ENCODE assay signal across 1 cellular context in the genomic region with DNA sequence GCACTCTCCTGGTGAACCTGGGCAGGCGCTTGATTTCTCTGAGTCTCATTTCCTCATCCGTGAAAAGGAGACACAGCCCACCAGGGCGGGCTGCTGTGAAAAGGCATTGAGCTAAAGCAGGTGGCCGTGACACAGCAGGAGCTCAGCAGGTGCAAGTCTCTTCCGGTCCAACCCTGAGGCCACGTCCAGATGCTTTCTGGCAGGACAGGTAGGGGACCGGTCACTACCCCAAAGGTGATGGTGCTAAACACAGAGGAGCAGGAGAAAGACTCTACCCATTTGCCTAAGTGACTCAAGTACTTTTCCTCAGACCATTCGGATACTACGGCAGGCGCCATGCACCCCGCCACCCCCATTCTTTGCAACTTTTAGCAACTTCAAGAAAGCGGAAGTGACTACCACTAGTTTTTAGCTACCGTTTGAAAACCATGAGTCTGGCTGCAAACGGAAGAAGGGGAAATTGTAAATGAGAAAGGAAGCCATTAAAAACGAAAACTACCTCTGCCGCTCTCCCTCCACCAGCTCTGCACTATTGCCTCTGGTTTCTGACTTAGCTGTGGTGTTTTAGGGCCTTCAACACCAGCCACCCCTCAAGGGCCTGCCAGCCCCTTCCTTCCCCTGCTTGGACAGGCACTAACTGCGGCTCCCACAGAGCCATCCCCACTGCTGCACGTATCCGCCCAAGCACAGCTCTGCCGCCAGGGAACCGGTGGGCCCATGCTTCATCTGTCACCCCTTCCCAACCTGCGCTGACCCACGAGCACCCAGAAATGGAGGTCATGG.
TF ChIP-seq lines count a peak whose summit lies in the region.

No MANE protein-coding gene starts in this region.

TF ChIP-seq in WTC11, 78 proteins besides CTCF, POLR2A, EP300 and RAD21 (continued from another document):
- TF ChIP-seq, protein P1, sequence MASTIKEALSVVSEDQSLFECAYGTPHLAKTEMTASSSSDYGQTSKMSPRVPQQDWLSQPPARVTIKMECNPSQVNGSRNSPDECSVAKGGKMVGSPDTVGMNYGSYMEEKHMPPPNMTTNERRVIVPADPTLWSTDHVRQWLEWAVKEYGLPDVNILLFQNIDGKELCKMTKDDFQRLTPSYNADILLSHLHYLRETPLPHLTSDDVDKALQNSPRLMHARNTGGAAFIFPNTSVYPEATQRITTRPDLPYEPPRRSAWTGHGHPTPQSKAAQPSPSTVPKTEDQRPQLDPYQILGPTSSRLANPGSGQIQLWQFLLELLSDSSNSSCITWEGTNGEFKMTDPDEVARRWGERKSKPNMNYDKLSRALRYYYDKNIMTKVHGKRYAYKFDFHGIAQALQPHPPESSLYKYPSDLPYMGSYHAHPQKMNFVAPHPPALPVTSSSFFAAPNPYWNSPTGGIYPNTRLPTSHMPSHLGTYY (CRISPR knock-in tag; IDR thresholded peaks at IDR 0.05) = no peak
- no peak for TF ChIP-seq ZNF671 (CRISPR knock-in tag; IDR thresholded peaks at IDR 0.05)
- TF ChIP-seq MYBL2 (CRISPR knock-in tag; IDR thresholded peaks at IDR 0.05) = no peak
- TF ChIP-seq, protein P2, sequence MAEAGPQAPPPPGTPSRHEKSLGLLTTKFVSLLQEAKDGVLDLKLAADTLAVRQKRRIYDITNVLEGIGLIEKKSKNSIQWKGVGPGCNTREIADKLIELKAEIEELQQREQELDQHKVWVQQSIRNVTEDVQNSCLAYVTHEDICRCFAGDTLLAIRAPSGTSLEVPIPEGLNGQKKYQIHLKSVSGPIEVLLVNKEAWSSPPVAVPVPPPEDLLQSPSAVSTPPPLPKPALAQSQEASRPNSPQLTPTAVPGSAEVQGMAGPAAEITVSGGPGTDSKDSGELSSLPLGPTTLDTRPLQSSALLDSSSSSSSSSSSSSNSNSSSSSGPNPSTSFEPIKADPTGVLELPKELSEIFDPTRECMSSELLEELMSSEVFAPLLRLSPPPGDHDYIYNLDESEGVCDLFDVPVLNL (CRISPR knock-in tag; IDR thresholded peaks at IDR 0.05; ENCODE audit: borderline replicate concordance, low read depth) = no peak
